Comparison of ENCODE assay signal across 8 cellular contexts in the genomic region with DNA sequence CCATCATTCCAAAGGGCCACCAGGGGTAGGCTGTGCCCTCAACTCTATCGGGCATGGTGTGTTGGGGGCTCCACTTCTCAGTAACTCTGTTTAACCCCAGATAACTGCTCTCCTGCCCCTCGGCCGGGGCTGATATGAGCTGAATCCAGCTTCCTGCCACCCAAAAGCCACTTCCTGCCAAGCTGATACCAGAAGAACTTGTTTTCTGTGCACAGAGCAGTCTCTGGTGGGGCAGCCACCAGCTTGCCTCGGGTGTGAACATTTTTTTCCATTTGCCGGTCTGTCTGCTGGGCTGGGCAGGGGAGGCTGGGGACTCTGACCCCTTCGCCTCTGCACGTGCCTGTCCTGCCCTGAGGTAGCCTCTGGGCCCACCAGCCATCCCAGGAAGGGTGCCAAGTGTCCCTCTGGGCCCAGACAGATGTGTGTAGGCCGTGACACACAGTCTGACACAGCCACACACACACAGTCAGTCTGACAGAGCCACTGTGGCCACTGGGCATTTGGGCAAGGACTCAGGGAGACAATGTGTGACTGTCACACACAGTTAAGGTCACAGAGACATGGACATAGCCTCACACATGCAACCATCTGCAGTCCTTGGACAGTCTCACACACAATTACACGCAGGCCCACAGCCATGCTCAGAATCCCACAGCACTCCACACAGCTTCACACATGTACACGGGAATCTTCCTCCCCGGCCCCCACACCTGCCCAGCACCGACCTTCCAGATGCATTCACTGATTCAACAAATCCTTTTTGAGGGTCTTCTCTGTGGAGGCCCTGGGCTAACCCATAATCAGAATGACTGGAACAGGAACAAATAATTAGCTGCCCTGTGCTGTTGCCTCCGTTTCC. TPM values are rescaled to one million over a fixed set of nuclear protein-coding genes. Genes with fewer than 3 reads are reported as not detected.
DNase-seq lines count a peak whose midpoint lies in the region; ATAC-seq lines count a peak whose summit lies in the region.

No MANE protein-coding gene starts in this region.

- peak overlapping the region; percentile 98 for H3K4me3 Mint-ChIP-seq in effector memory CD8-positive, alpha-beta T cell

- peaks cover 69 to 71% of the 10 kb centered on the region in 2 donors for H3K4me1 Mint-ChIP-seq in effector memory CD8-positive, alpha-beta T cell (ENCODE audit: low read depth in 2 of 2)

- H3K27ac Mint-ChIP-seq in effector memory CD8-positive, alpha-beta T cell: peak overlapping the region; percentile 92 to 96

- peak; percentile 92 for DNase-seq in Jurkat, Clone E6-1 (ENCODE audit: low read depth, low spot score)
- peak; percentile 57 for DNase-seq in activated CD4-positive, alpha-beta T cell treated with anti-CD3 and anti-CD28 coated beads, Interleukin-2, amount 50 U/mL, for 1 hour
- peak; percentile 54 to 61 (median 59) for DNase-seq in effector memory CD8-positive, alpha-beta T cell
- DNase-seq in stimulated activated CD8-positive, alpha-beta memory T cell treated with anti-CD3 and anti-CD28 coated beads, Interleukin-4, amount 100 ng/mL, for 48 hours: peak; percentile 75
- no peak for DNase-seq in SHP77 treated with DMSO at 0.1 percent for 48 hours (lab: John Stamatoyannopoulos, UW)

- H3K27me3 Mint-ChIP-seq in effector memory CD8-positive, alpha-beta T cell: no peaks in the 10 kb centered on the region

- H3K9me3 Mint-ChIP-seq in effector memory CD8-positive, alpha-beta T cell: no peaks in the 10 kb centered on the region

- peak overlapping the region; percentile 43 for H3K4me3 ChIP-seq in Jurkat, Clone E6-1 (ENCODE audit: low read length)

- H3K36me3 Mint-ChIP-seq in effector memory CD8-positive, alpha-beta T cell (ENCODE audit: insufficient read depth): peaks cover 40% of the 10 kb centered on the region

- peak; percentile 51 for ATAC-seq in effector memory CD8-positive, alpha-beta T cell (replicated peaks)
- ATAC-seq in HG03521 (IDR thresholded peaks at IDR 0.05; ENCODE audit: unreplicated experiment) (no peak), GM21529 (IDR thresholded peaks at IDR 0.05; ENCODE audit: unreplicated experiment) (no peak), GM21619 (IDR thresholded peaks at IDR 0.05; ENCODE audit: unreplicated experiment) (no peak)

RNA-seq across cellular contexts. Expression of a gene that starts 45.1 kb away (rescaled TPM):
- polyA plus RNA-seq in Jurkat, Clone E6-1 (2012; ENCODE audit: insufficient read depth, insufficient read length): 16.0 TPM
